ENCODE assay signal across 25 cellular contexts in genomic region chr4:21202959-21203358, GRCh38.
"Had no signal": no experiment of that assay in that cellular context is flagged by ENCODE, and none has a peak within 500 bp of the region (broad histone marks: within the 10 kb centered on the region; RNA-seq: fewer than 3 reads in every experiment).

No MANE protein-coding gene starts in this region.

- FAIRE-seq: RCC 7860 had no signal

- H3K36me3 Mint-ChIP-seq: activated CD8-positive, alpha-beta memory T cell treated with anti-CD3 and anti-CD28 coated beads, Interleukin-2, amount 10 ng/mL, durations not matched to agents 7 days and 5 days; activated naive CD4-positive, alpha-beta T cell treated with anti-CD3 and anti-CD28 coated beads, Interleukin-2, amount 50 U/mL, for 72 hours; brain; IgD-negative memory B cell had no signal

- H3K9me3 ChIP-seq: ascending aorta had no signal

- H3K27me3 ChIP-seq: ascending aorta, cardiac muscle cell had no signal

- H3K27ac Mint-ChIP-seq: activated CD8-positive, alpha-beta memory T cell treated with anti-CD3 and anti-CD28 coated beads, Interleukin-2, amount 10 ng/mL, durations not matched to agents 7 days and 5 days; activated naive CD4-positive, alpha-beta T cell treated with anti-CD3 and anti-CD28 coated beads, Interleukin-2, amount 50 U/mL, for 72 hours; activated naive CD8-positive, alpha-beta T cell treated with anti-CD3 and anti-CD28 coated beads, Interleukin-2, amount 50 U/mL, for 24 hours; activated T-cell treated with anti-CD3 and anti-CD28 coated beads, Interleukin-2, amount 50 U/mL, for 24 hours; activated T-helper 1 cell treated with anti-CD3 and anti-CD28 coated beads, Interleukin-12 subunit alpha, Interleukin-12 subunit beta, Interleukin-2, Interleukin-4 antibody, amounts not matched to agents 30 ng/mL and 10 ng/mL and 1 ng/mL, durations not matched to agents 14 hours and 24 hours and 36 hours; brain; IgD-negative memory B cell; T-helper 1 cell treated with Interleukin-12 subunit alpha and Interleukin-12 subunit beta and Interleukin-4 antibody, amounts not matched to agents 30 μg/mL and 1 μg/mL, for 36 hours had no signal

- H3K4me3 ChIP-seq: ascending aorta, cardiac muscle cell had no signal

- H3K36me3 ChIP-seq: ascending aorta, cardiac muscle cell had no signal

- H3K27me3 Mint-ChIP-seq: activated CD8-positive, alpha-beta memory T cell treated with anti-CD3 and anti-CD28 coated beads, Interleukin-2, amount 10 ng/mL, durations not matched to agents 7 days and 5 days; activated naive CD8-positive, alpha-beta T cell treated with anti-CD3 and anti-CD28 coated beads, Interleukin-2, amount 50 U/mL, for 24 hours; activated T-cell treated with anti-CD3 and anti-CD28 coated beads, Interleukin-2, amount 50 U/mL, for 24 hours; brain; IgD-negative memory B cell had no signal

- H3K4me1 Mint-ChIP-seq: activated CD8-positive, alpha-beta memory T cell treated with anti-CD3 and anti-CD28 coated beads, Interleukin-2, amount 10 ng/mL, durations not matched to agents 7 days and 5 days; activated naive CD8-positive, alpha-beta T cell treated with anti-CD3 and anti-CD28 coated beads, Interleukin-2, amount 50 U/mL, for 24 hours; IgD-negative memory B cell had no signal

- H3K4me3 Mint-ChIP-seq: activated CD8-positive, alpha-beta memory T cell treated with anti-CD3 and anti-CD28 coated beads, Interleukin-2, amount 10 ng/mL, durations not matched to agents 7 days and 5 days; activated naive CD8-positive, alpha-beta T cell treated with anti-CD3 and anti-CD28 coated beads, Interleukin-2, amount 50 U/mL, for 24 hours; activated T-cell treated with anti-CD3 and anti-CD28 coated beads, Interleukin-2, amount 50 U/mL, for 24 hours; activated T-helper 1 cell treated with anti-CD3 and anti-CD28 coated beads, Interleukin-12 subunit alpha, Interleukin-12 subunit beta, Interleukin-2, Interleukin-4 antibody, amounts not matched to agents 30 ng/mL and 10 ng/mL and 1 ng/mL, durations not matched to agents 14 hours and 24 hours and 36 hours; brain; IgD-negative memory B cell; T-helper 1 cell treated with Interleukin-12 subunit alpha and Interleukin-12 subunit beta and Interleukin-4 antibody, amounts not matched to agents 30 μg/mL and 1 μg/mL, for 36 hours had no signal

- H3K27ac ChIP-seq: ascending aorta, cardiac muscle cell had no signal

- DNase-seq: activated CD4-positive, alpha-beta T cell treated with anti-CD3 and anti-CD28 coated beads for 4 hours; activated CD4-positive, alpha-beta T cell treated with anti-CD3 and anti-CD28 coated beads, Interleukin-2, amount 50 U/mL, for 4 hours; activated CD8-positive, alpha-beta memory T cell treated with anti-CD3 and anti-CD28 coated beads, Interleukin-2, amount 10 ng/mL, durations not matched to agents 7 days and 5 days; activated effector memory CD4-positive, alpha-beta T cell treated with anti-CD3 and anti-CD28 coated beads, Interleukin-2, amount 50 U/mL, for 16 hours; activated naive CD4-positive, alpha-beta T cell treated with Interleukin-2 at 50 U/mL for 16 hours; activated naive CD8-positive, alpha-beta T cell treated with anti-CD3 and anti-CD28 coated beads, Interleukin-2, amount 50 U/mL, for 24 hours; activated T-cell treated with anti-CD3 and anti-CD28 coated beads, Interleukin-2, amount 50 U/mL, for 24 hours; amniotic stem cell; KG1; NCI-H1092; NCI-H1417 treated with DMSO at 0.1 percent for 48 hours; NCI-H1694; NCI-H2029; NCI-H2107; NCI-H2171 treated with DMSO at 0.1 percent for 48 hours; NCI-H510A treated with DMSO at 0.1 percent for 48 hours; SHP77 treated with DMSO at 0.1 percent for 48 hours had no signal

- H3K4me1 ChIP-seq: ascending aorta had no signal
